In the genomic region with DNA sequence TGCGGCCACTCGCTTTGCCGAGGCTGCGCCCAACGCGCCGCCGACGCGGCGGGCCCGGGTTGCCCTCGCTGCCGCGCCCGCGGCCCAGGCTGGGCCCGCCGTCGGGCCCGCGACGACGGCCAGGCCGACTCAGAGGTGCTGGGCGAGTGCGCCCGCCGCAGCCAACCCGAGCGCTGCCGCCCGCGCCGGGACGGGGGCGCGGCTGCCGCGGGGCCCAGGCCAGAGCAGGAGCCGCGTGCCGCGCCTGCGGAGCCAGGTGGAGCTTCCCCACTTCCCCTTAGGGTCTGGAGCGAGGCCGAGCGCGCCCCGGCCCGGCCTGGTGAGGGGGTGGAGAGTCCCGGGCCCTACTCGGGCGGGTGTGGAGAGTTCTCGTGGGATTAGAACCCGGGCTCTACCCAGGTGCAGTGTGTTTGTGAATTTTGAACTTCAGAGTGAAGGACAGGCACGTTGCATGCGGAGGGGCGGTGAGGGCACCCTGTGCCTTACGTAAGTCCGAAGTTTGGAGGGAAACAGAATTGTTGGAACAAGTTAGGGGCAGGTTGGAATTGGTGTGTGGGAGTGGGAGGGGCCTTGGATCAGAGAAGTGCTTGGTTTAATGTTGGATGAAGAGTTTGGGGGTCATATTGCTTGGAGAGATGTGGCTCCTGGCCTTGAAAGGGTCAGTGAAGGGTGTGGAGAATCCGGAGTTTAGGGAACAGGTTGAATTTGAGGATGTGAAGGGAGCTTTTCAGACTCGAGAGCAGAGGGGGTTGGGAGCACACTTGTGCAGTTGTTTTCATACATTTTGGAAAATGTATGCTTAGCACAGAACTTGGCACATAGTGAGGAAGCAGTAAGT, we compare ENCODE assay signal across 8 cellular contexts. TPM values are rescaled to one million over a fixed set of nuclear protein-coding genes. Genes with fewer than 3 reads are reported as not detected.
DNase-seq lines count a peak whose midpoint lies in the region; ATAC-seq and TF ChIP-seq lines count a peak whose summit lies in the region.

No MANE protein-coding gene starts in this region.

- no peak for TF ChIP-seq CTCF in epithelial cell of proximal tubule (conservative IDR thresholded peaks at IDR 0.05; ENCODE audit: low read depth, low read length)

- peaks cover 7% of the 10 kb centered on the region for H3K36me3 Mint-ChIP-seq in activated CD8-positive, alpha-beta memory T cell treated with anti-CD3 and anti-CD28 coated beads, Interleukin-2, amount 10 ng/mL, durations not matched to agents 7 days and 5 days

- DNase-seq in AG08395 (ENCODE audit: low spot score) (peak; percentile 62), NCI-H774 (lab: John Stamatoyannopoulos, UW) (peak; percentile 34), epithelial cell of proximal tubule (ENCODE audit: low read depth) (no peak)
- DNase-seq in activated CD8-positive, alpha-beta memory T cell treated with anti-CD3 and anti-CD28 coated beads, Interleukin-2, amount 10 ng/mL, durations not matched to agents 7 days and 5 days, result peak; percentile 60

- peaks cover 32% of the 10 kb centered on the region for H3K4me1 Mint-ChIP-seq in activated CD8-positive, alpha-beta memory T cell treated with anti-CD3 and anti-CD28 coated beads, Interleukin-2, amount 10 ng/mL, durations not matched to agents 7 days and 5 days

- CTCF ChIA-PET in activated CD8-positive, alpha-beta memory T cell treated with anti-CD3 and anti-CD28 coated beads, Interleukin-2, amount 10 ng/mL, durations not matched to agents 7 days and 5 days (lab: Charles Lee), result interaction anchor here (0.7 to 1.7 kb wide), 5 partner anchors 8 to 47 kb away, joined by 3 to 6 read pairs (median 3); no protein-coding TSS in a partner anchor

- H3K9ac ChIP-seq in muscle layer of colon (ENCODE audit: low read length) (peak overlapping the region; percentile 77), stomach smooth muscle (ENCODE audit: low read length in 2 of 2) (peak overlapping the region; percentile 73 to 77)

- H3K4me1 ChIP-seq in muscle layer of colon (ENCODE audit: insufficient read depth, low read length) (peaks cover 27% of the 10 kb centered on the region), stomach smooth muscle (ENCODE audit: control insufficient read depth, insufficient read depth, low read length) (peaks cover 19% of the 10 kb centered on the region)

- H3K27me3 ChIP-seq in muscle layer of colon (ENCODE audit: control insufficient read depth in 1 of 2, insufficient read depth in 2 of 2, low read length in 2 of 2) (no peaks in the 10 kb centered on the region), stomach smooth muscle (ENCODE audit: control insufficient read depth in 1 of 2, insufficient read depth in 2 of 2, low read length in 2 of 2) (no peaks in the 10 kb centered on the region)

- H3K36me3 ChIP-seq in muscle layer of colon (ENCODE audit: insufficient read depth, low read length) (no peaks in the 10 kb centered on the region), stomach smooth muscle (ENCODE audit: control insufficient read depth in 2 of 2, insufficient read depth in 2 of 2, low read length in 2 of 2) (no peaks in the 10 kb centered on the region)

- H3K27me3 Mint-ChIP-seq in activated CD8-positive, alpha-beta memory T cell treated with anti-CD3 and anti-CD28 coated beads, Interleukin-2, amount 10 ng/mL, durations not matched to agents 7 days and 5 days, result no peaks in the 10 kb centered on the region

- H3K27ac ChIP-seq in muscle layer of colon (ENCODE audit: low read depth, low read length), result peak overlapping the region; percentile 82
- peak overlapping the region; percentile 92 for H3K27ac ChIP-seq in stomach smooth muscle (ENCODE audit: low read length)

- H3K9me3 Mint-ChIP-seq in activated CD8-positive, alpha-beta memory T cell treated with anti-CD3 and anti-CD28 coated beads, Interleukin-2, amount 10 ng/mL, durations not matched to agents 7 days and 5 days (ENCODE audit: low read depth), result no peaks in the 10 kb centered on the region

- peak; percentile 53 for ATAC-seq in GM18517 (IDR thresholded peaks at IDR 0.05; ENCODE audit: unreplicated experiment)
- peak; percentile 55 for ATAC-seq in HG02970 (IDR thresholded peaks at IDR 0.05; ENCODE audit: low FRiP score, unreplicated experiment)
- peak; percentile 79 for ATAC-seq in activated CD8-positive, alpha-beta memory T cell treated with anti-CD3 and anti-CD28 coated beads, Interleukin-2, amount 10 ng/mL, durations not matched to agents 7 days and 5 days

- peak overlapping the region; percentile 82 for H3K4me3 Mint-ChIP-seq in activated CD8-positive, alpha-beta memory T cell treated with anti-CD3 and anti-CD28 coated beads, Interleukin-2, amount 10 ng/mL, durations not matched to agents 7 days and 5 days

- H3K27ac Mint-ChIP-seq in activated CD8-positive, alpha-beta memory T cell treated with anti-CD3 and anti-CD28 coated beads, Interleukin-2, amount 10 ng/mL, durations not matched to agents 7 days and 5 days, result peak overlapping the region; percentile 81

- H3K4me3 ChIP-seq in epithelial cell of proximal tubule (ENCODE audit: low read depth, low read length) (peak overlapping the region; percentile 76), muscle layer of colon (ENCODE audit: low read depth in 1 of 2, low read length in 2 of 2) (peak overlapping the region; percentile 79 to 82), stomach smooth muscle (ENCODE audit: low read length in 2 of 2) (peak overlapping the region; percentile 83 to 86)

- H3K9me3 ChIP-seq in muscle layer of colon (ENCODE audit: low read length), result no peaks in the 10 kb centered on the region
- no peaks in the 10 kb centered on the region for H3K9me3 ChIP-seq in stomach smooth muscle (ENCODE audit: control insufficient read depth in 2 of 2, low read length in 2 of 2)

RNA-seq across cellular contexts. Expression of gene RNF169, which starts 0.7 kb away (rescaled TPM):
- 10 to 100 TPM; 17.2 to 17.3 TPM for total RNA-seq in activated CD8-positive, alpha-beta memory T cell treated with anti-CD3 and anti-CD28 coated beads, Interleukin-2, amount 10 ng/mL, durations not matched to agents 7 days and 5 days
- 10.3 and 11.7 TPM in 2 replicates for total RNA-seq in epithelial cell of proximal tubule

RNA-seq across cellular contexts. Expression of gene CHRDL2, which starts 18.1 kb away (rescaled TPM):
- not detected for total RNA-seq in activated CD8-positive, alpha-beta memory T cell treated with anti-CD3 and anti-CD28 coated beads, Interleukin-2, amount 10 ng/mL, durations not matched to agents 7 days and 5 days
- not detected in 2 replicates for total RNA-seq in epithelial cell of proximal tubule
